In the genomic region with DNA sequence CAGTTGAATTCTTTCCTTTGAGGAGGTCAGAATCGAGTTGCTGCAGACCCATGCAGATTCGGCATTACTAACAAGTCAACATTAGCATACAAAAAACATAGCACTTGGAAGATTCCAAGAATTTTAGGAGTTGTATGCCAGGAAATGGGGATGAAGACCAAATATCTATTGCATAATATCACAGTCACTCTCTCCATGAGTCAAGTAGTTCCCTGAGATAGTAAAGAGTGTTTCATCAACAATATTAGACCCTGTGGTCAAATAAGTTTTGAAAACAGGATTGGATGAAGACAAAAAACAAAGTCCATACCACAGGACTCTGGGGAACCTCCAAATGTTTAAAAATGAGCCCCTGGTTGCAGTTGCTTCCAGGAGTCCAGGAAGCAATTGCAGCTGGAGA, we compare ENCODE assay signal across 15 cellular contexts. TPM values are rescaled to one million over a fixed set of nuclear protein-coding genes. Genes with fewer than 3 reads are reported as not detected.
DNase-seq lines count a peak whose midpoint lies in the region; TF ChIP-seq lines count a peak whose summit lies in the region.
"Had no signal": no experiment of that assay in that cellular context is flagged by ENCODE, and none has a peak within 500 bp of the region (broad histone marks: within the 10 kb centered on the region; RNA-seq: fewer than 3 reads in every experiment).

No MANE protein-coding gene starts in this region.

- H3K9me3 Mint-ChIP-seq in mesothelial cell of epicardium: no peaks in the 10 kb centered on the region
- H3K9me3 Mint-ChIP-seq: activated T-helper 17 cell treated with anti-CD3 and anti-CD28 coated beads, Interleukin-2, amount 50 U/mL, for 72 hours; dendritic cell treated with granulocyte-macrophage colony-stimulating factor and Interleukin-4, amounts not matched to agents 40 ng/mL and 50 ng/mL, for 4 days; H9; nephron had no signal

- no peak overlapping the region for H3K4me3 Mint-ChIP-seq in mesothelial cell of epicardium
- H3K4me3 Mint-ChIP-seq: activated T-helper 17 cell treated with anti-CD3 and anti-CD28 coated beads, Interleukin-2, amount 50 U/mL, for 72 hours; dendritic cell treated with granulocyte-macrophage colony-stimulating factor and Interleukin-4, amounts not matched to agents 40 ng/mL and 50 ng/mL, for 4 days; H9; nephron had no signal

- no peaks in the 10 kb centered on the region for H3K4me1 ChIP-seq in Peyer's patch
- H3K4me1 ChIP-seq: BE2C, SJSA1 had no signal

- no peak for TF ChIP-seq POLR2A in Peyer's patch (IDR thresholded peaks at IDR 0.05)

- H3K36me3 Mint-ChIP-seq in mesothelial cell of epicardium: no peaks in the 10 kb centered on the region

- no peaks in the 10 kb centered on the region for H3K27me3 Mint-ChIP-seq in mesothelial cell of epicardium (ENCODE audit: low read depth)

- H3K27me3 ChIP-seq in Peyer's patch: no peaks in the 10 kb centered on the region
- H3K27me3 ChIP-seq: BE2C, SJSA1 had no signal

- peak overlapping the region; percentile 25 to 50 (median 36) for H3K27ac ChIP-seq in Peyer's patch
- H3K27ac ChIP-seq: SJSA1 had no signal

- peak overlapping the region; percentile 21 for H3K27ac Mint-ChIP-seq in mesothelial cell of epicardium
- H3K27ac Mint-ChIP-seq: activated T-helper 17 cell treated with anti-CD3 and anti-CD28 coated beads, Interleukin-2, amount 50 U/mL, for 72 hours; dendritic cell treated with granulocyte-macrophage colony-stimulating factor and Interleukin-4, amounts not matched to agents 40 ng/mL and 50 ng/mL, for 4 days; H9; nephron had no signal

- peaks cover 5% of the 10 kb centered on the region for H3K4me1 Mint-ChIP-seq in mesothelial cell of epicardium
- H3K4me1 Mint-ChIP-seq: activated T-helper 17 cell treated with anti-CD3 and anti-CD28 coated beads, Interleukin-2, amount 50 U/mL, for 72 hours had no signal

- peak; percentile 78 for DNase-seq in AG08395 (ENCODE audit: low spot score)
- no peak for DNase-seq in Peyer's patch
- DNase-seq in fibroblast of gingiva (ENCODE audit: low read depth): peak; percentile 85
- no peak for DNase-seq in mesothelial cell of epicardium (ENCODE audit: low spot score in 2 of 2, unreplicated experiment in 2 of 2)
- DNase-seq in GM20000 (ENCODE audit: low spot score): no peak
- no peak for DNase-seq in NCI-H524 (lab: John Stamatoyannopoulos, UW)
- DNase-seq in mesenteric fat pad (ENCODE audit: low spot score): no peak
- DNase-seq in T-helper 1 cell: no peak
- DNase-seq: BE2C, H9, NCI-H446 treated with DMSO at 0.1 percent for 48 hours had no signal

- TF ChIP-seq CTCF in Peyer's patch (IDR thresholded peaks at IDR 0.05): no peak
- no peak for TF ChIP-seq CTCF in mesothelial cell of epicardium (IDR thresholded peaks at IDR 0.05; ENCODE audit: unreplicated experiment)
- TF ChIP-seq CTCF in GM20000 (IDR thresholded peaks at IDR 0.05; ENCODE audit: extremely low read depth, missing control alignments): no peak

- no peaks in the 10 kb centered on the region for H3K9me3 ChIP-seq in Peyer's patch
- H3K9me3 ChIP-seq: BE2C, SJSA1 had no signal

- no peaks in the 10 kb centered on the region for H3K36me3 ChIP-seq in Peyer's patch
- H3K36me3 ChIP-seq: BE2C, SJSA1 had no signal

- H3K4me3 ChIP-seq in Peyer's patch: no peak overlapping the region
- H3K4me3 ChIP-seq: SJSA1 had no signal

RNA-seq across cellular contexts. Expression of a gene that starts 11.0 kb away (rescaled TPM):
- total RNA-seq in Peyer's patch: 10 to 100 TPM; 35.8 to 51.2 (median 43.8) TPM
- 23.1 to 24.3 TPM (median 24.1 TPM) in 3 replicates for total RNA-seq in mesothelial cell of epicardium
- total RNA-seq in mesenteric fat pad: 43.5 TPM

RNA-seq across cellular contexts. Expression of a gene that starts 20.6 kb away (rescaled TPM):
- total RNA-seq in Peyer's patch (not detected), mesothelial cell of epicardium (not detected in 3 replicates), mesenteric fat pad (0.16 TPM)
- total RNA-seq: H9, SJSA1 had no signal

Comparison
In these comparisons a context has a peak if more than half of its experiments do, and no peak if none do; other contexts are left out.
1. DNase-seq: peak in AG08395 (single experiment) and fibroblast of gingiva (single experiment); none in Peyer's patch (0 of 3), mesothelial cell of epicardium (0 of 2), GM20000 (single experiment), NCI-H524 (0 of 2), mesenteric fat pad (single experiment) and T-helper 1 cell (0 of 5).